In genomic region chr18:77119851-77120491, GRCh38 we compare ENCODE assay signal across 18 cellular contexts. TPM values are rescaled to one million over a fixed set of nuclear protein-coding genes. Genes with fewer than 3 reads are reported as not detected.
DNase-seq lines count a peak whose midpoint lies in the region; ATAC-seq, FAIRE-seq and TF ChIP-seq lines count a peak whose summit lies in the region.
"Had no signal": no experiment of that assay in that cellular context is flagged by ENCODE, and none has a peak within 500 bp of the region (broad histone marks: within the 10 kb centered on the region; RNA-seq: fewer than 3 reads in every experiment).

No MANE protein-coding gene starts in this region.

- intact Hi-C loops in MCF 10A (cut with micrococcal nuclease) (no loop called here), mammary epithelial cell (cut with micrococcal nuclease) (no loop called here), kidney (cut with DNase I) (no loop called here)

- H3K36me3 Mint-ChIP-seq in MCF 10A (ENCODE audit: insufficient read depth, unreplicated experiment): no peaks in the 10 kb centered on the region
- H3K36me3 Mint-ChIP-seq in T-helper 17 cell (ENCODE audit: low read depth): no peaks in the 10 kb centered on the region
- peaks cover 12 to 51% of the 10 kb centered on the region in 2 donors for H3K36me3 Mint-ChIP-seq in stimulated activated naive B cell treated with anti-CD40 and anti-IgM and Interleukin-4, amounts not matched to agents 10 μg/mL and 1 μg/mL and 100 μg/mL, for 72 hours

- H3K4me1 ChIP-seq in mammary epithelial cell (ENCODE audit: insufficient read depth, low read length) (peaks cover 15% of the 10 kb centered on the region), kidney (ENCODE audit: control insufficient read depth in 1 of 2, insufficient read depth in 1 of 2, low read depth in 1 of 2, low read length in 2 of 2) (peaks cover 22 to 36% of the 10 kb centered on the region in 2 donors)

- CTCF ChIA-PET in MCF 10A (lab: Yijun Ruan, JAX) (no interaction called here), mammary epithelial cell (lab: Charles Lee; ENCODE audit: low non-redundant PET) (no interaction called here)

- DNase-seq in MCF 10A (ENCODE audit: unreplicated experiment) (no peak), mammary epithelial cell (no peak), T-helper 17 cell (peak in 1 of 3 donors; percentile 1), kidney (peak; percentile 61), amygdala (lab: John Stamatoyannopoulos, UW) (no peak)
- DNase-seq in stimulated activated naive B cell treated with anti-CD40 and anti-IgM and Interleukin-4, amounts not matched to agents 10 μg/mL and 1 μg/mL and 100 μg/mL, for 72 hours: no peak
- DNase-seq: activated naive CD8-positive, alpha-beta T cell treated with anti-CD3 and anti-CD28 coated beads, Interleukin-2, amount 10 ng/mL, durations not matched to agents 7 days and 5 days; brain microvascular endothelial cell; COR-L47; dermis blood vessel endothelial cell; NCI-H1694; NCI-H2227 treated with DMSO at 0.1 percent for 48 hours; ovary; stimulated activated CD4-positive, alpha-beta T cell treated with anti-CD3 and anti-CD28 coated beads, Interleukin-1b, Interleukin-23, amount 100 ng/mL, for 48 hours had no signal

- H3K27ac ChIP-seq in mammary epithelial cell (ENCODE audit: insufficient read depth, low read depth, low read length): no peak overlapping the region
- H3K27ac ChIP-seq in kidney (ENCODE audit: low read depth in 2 of 2, low read length in 2 of 2): peak overlapping the region; percentile 9 to 68
- H3K27ac ChIP-seq: brain microvascular endothelial cell, ovary had no signal

- in situ Hi-C loops in mammary epithelial cell (cut with MboI; ENCODE audit: low sequenced_read_pairs in 2 of 2): loop anchor here in 1 of 2 donors (10.0 kb wide), 1 partner anchor 55 kb away; no protein-coding TSS in a partner anchor

- H3K9me3 Mint-ChIP-seq in MCF 10A (ENCODE audit: unreplicated experiment): peaks cover 6% of the 10 kb centered on the region
- peaks cover 0 to 4% of the 10 kb centered on the region in 2 donors for H3K9me3 Mint-ChIP-seq in stimulated activated naive B cell treated with anti-CD40 and anti-IgM and Interleukin-4, amounts not matched to agents 10 μg/mL and 1 μg/mL and 100 μg/mL, for 72 hours

- no peak overlapping the region for H3K9ac ChIP-seq in mammary epithelial cell (ENCODE audit: insufficient read depth, low read length)
- H3K9ac ChIP-seq in kidney (ENCODE audit: low read length in 2 of 2): peak overlapping the region in 1 of 2 donors; percentile 59

- no peak for FAIRE-seq in kidney (lab: Jason Lieb, UNC)
- FAIRE-seq: frontal cortex had no signal

- no TSS peak for BruUV-seq in MCF 10A (replicated peaks; lab: Mats Ljungman, UMichigan)
- BruUV-seq in mammary epithelial cell (replicated peaks; lab: Mats Ljungman, UMichigan): no TSS peak

- H3K9me3 ChIP-seq in mammary epithelial cell (replicated peaks; ENCODE audit: insufficient read depth, low read length) (no peaks in the 10 kb centered on the region), T-helper 17 cell (ENCODE audit: control insufficient read depth, low read length, poor library complexity, severe bottlenecking) (no peaks in the 10 kb centered on the region), kidney (ENCODE audit: control insufficient read depth in 1 of 2, low read length in 2 of 2) (no peaks in the 10 kb centered on the region)
- H3K9me3 ChIP-seq: ovary had no signal

- TF ChIP-seq CTCF in MCF 10A (IDR thresholded peaks at IDR 0.05; ENCODE audit: unreplicated experiment) (no peak), mammary epithelial cell (conservative IDR thresholded peaks at IDR 0.05 in 1 of 2, IDR thresholded peaks at IDR 0.05 in 1 of 2; ENCODE audit: extremely low read depth in 1 of 2, insufficient read depth in 1 of 2, low read depth in 1 of 2, low read length in 2 of 2) (no peak), kidney (IDR thresholded peaks at IDR 0.05; ENCODE audit: borderline replicate concordance, extremely low read depth, insufficient read depth) (no peak)

- ATAC-seq in T-helper 17 cell (no peak), HG02759 (IDR thresholded peaks at IDR 0.05; ENCODE audit: unreplicated experiment) (no peak), HG03432 (IDR thresholded peaks at IDR 0.05; ENCODE audit: unreplicated experiment) (no peak)
- ATAC-seq in stimulated activated naive B cell treated with anti-CD40 and anti-IgM and Interleukin-4, amounts not matched to agents 10 μg/mL and 1 μg/mL and 100 μg/mL, for 72 hours (replicated peaks): no peak

- no peak overlapping the region for H3K4me3 Mint-ChIP-seq in MCF 10A (ENCODE audit: unreplicated experiment)
- H3K4me3 Mint-ChIP-seq in T-helper 17 cell: no peak overlapping the region
- no peak overlapping the region for H3K4me3 Mint-ChIP-seq in stimulated activated naive B cell treated with anti-CD40 and anti-IgM and Interleukin-4, amounts not matched to agents 10 μg/mL and 1 μg/mL and 100 μg/mL, for 72 hours
- H3K4me3 Mint-ChIP-seq: activated naive CD8-positive, alpha-beta T cell treated with anti-CD3 and anti-CD28 coated beads, Interleukin-2, amount 10 ng/mL, durations not matched to agents 7 days and 5 days had no signal

- H3K36me3 ChIP-seq in mammary epithelial cell (ENCODE audit: insufficient read depth, low read length): no peaks in the 10 kb centered on the region
- H3K36me3 ChIP-seq in kidney (ENCODE audit: control insufficient read depth in 1 of 2, insufficient read depth in 2 of 2, low read length in 2 of 2): peaks cover 0 to 2% of the 10 kb centered on the region in 2 donors
- H3K36me3 ChIP-seq: ovary had no signal

- H3K27ac Mint-ChIP-seq in MCF 10A (ENCODE audit: low read depth, unreplicated experiment): peak overlapping the region; percentile 31
- H3K27ac Mint-ChIP-seq in T-helper 17 cell: peak overlapping the region; percentile 88
- peak overlapping the region; percentile 5 for H3K27ac Mint-ChIP-seq in stimulated activated naive B cell treated with anti-CD40 and anti-IgM and Interleukin-4, amounts not matched to agents 10 μg/mL and 1 μg/mL and 100 μg/mL, for 72 hours

- peaks cover 74% of the 10 kb centered on the region for H3K79me2 ChIP-seq in mammary epithelial cell (ENCODE audit: insufficient read depth, low read length)

- H4K20me1 ChIP-seq in mammary epithelial cell (ENCODE audit: insufficient read depth, low read length): no peaks in the 10 kb centered on the region

- no peak overlapping the region for H3K4me2 ChIP-seq in mammary epithelial cell (ENCODE audit: insufficient read depth, low read depth, low read length)

- POLR2A ChIA-PET in MCF 10A (lab: Yijun Ruan, JAX): no interaction called here

- dilution Hi-C loops in mammary epithelial cell (cut with HindIII; ENCODE audit: low sequenced_read_pairs): no loop called here

- H2AFZ ChIP-seq in mammary epithelial cell (ENCODE audit: low read depth, low read length): no peak overlapping the region

- 97% methylated on average over 20 of the region's 23 CpGs for WGBS in mammary epithelial cell (ENCODE audit: low coverage, missing lambda C conversion rate)

- H3K4me1 Mint-ChIP-seq in MCF 10A (ENCODE audit: insufficient read depth, unreplicated experiment) (peaks cover 16% of the 10 kb centered on the region), T-helper 17 cell (peaks cover 68% of the 10 kb centered on the region)
- peaks cover 47 to 85% of the 10 kb centered on the region in 2 donors for H3K4me1 Mint-ChIP-seq in stimulated activated naive B cell treated with anti-CD40 and anti-IgM and Interleukin-4, amounts not matched to agents 10 μg/mL and 1 μg/mL and 100 μg/mL, for 72 hours

- H3K27me3 Mint-ChIP-seq in MCF 10A (ENCODE audit: insufficient read depth, unreplicated experiment) (no peaks in the 10 kb centered on the region), T-helper 17 cell (no peaks in the 10 kb centered on the region)
- H3K27me3 Mint-ChIP-seq in stimulated activated naive B cell treated with anti-CD40 and anti-IgM and Interleukin-4, amounts not matched to agents 10 μg/mL and 1 μg/mL and 100 μg/mL, for 72 hours: no peaks in the 10 kb centered on the region
- H3K27me3 Mint-ChIP-seq: activated naive CD8-positive, alpha-beta T cell treated with anti-CD3 and anti-CD28 coated beads, Interleukin-2, amount 10 ng/mL, durations not matched to agents 7 days and 5 days had no signal

- H3K4me3 ChIP-seq in mammary epithelial cell (replicated peaks in 1 of 3; ENCODE audit: insufficient read depth in 1 of 3, low read depth in 2 of 3, low read length in 3 of 3): no peak overlapping the region
- H3K4me3 ChIP-seq in kidney (ENCODE audit: low read length in 2 of 2): no peak overlapping the region
- H3K4me3 ChIP-seq: ovary had no signal

- H3K27me3 ChIP-seq in mammary epithelial cell (ENCODE audit: insufficient read depth, low read length): no peaks in the 10 kb centered on the region
- H3K27me3 ChIP-seq: brain microvascular endothelial cell, ovary had no signal

RNA-seq across cellular contexts. Expression of gene MBP, which starts 12.6 kb away (rescaled TPM):
- 31.6 and 31.7 TPM in 2 replicates for total RNA-seq in MCF 10A (2022)
- total RNA-seq in mammary epithelial cell: 10 to 100 TPM; 30.7 to 43.3 TPM
- polyA plus RNA-seq in mammary epithelial cell: 17.2 TPM
- polyA minus RNA-seq in mammary epithelial cell: 45.9 TPM
- 100 to 1,000 TPM in 1 of 2 donors, 10 to 100 TPM in 1; 97.7 to 127 TPM for total RNA-seq in T-helper 17 cell
- 61.2 TPM for total RNA-seq in kidney
- 15.1 TPM for polyA plus RNA-seq in kidney (ENCODE audit: insufficient read depth, low read depth, low replicate concordance)
- total RNA-seq: Daoy had no signal

Comparison
In these comparisons a context has a peak if more than half of its experiments do, and no peak if none do; other contexts are left out.
1. H3K27ac Mint-ChIP-seq: peak in every context shown above with its lines; median percentile 88 in T-helper 17 cell; 31 in MCF 10A; 5 in stimulated activated naive B cell treated with anti-CD40 and anti-IgM and Interleukin-4, amounts not matched to agents 10 μg/mL and 1 μg/mL and 100 μg/mL, for 72 hours.